Comparison of ENCODE assay signal across 15 cellular contexts in the genomic region with DNA sequence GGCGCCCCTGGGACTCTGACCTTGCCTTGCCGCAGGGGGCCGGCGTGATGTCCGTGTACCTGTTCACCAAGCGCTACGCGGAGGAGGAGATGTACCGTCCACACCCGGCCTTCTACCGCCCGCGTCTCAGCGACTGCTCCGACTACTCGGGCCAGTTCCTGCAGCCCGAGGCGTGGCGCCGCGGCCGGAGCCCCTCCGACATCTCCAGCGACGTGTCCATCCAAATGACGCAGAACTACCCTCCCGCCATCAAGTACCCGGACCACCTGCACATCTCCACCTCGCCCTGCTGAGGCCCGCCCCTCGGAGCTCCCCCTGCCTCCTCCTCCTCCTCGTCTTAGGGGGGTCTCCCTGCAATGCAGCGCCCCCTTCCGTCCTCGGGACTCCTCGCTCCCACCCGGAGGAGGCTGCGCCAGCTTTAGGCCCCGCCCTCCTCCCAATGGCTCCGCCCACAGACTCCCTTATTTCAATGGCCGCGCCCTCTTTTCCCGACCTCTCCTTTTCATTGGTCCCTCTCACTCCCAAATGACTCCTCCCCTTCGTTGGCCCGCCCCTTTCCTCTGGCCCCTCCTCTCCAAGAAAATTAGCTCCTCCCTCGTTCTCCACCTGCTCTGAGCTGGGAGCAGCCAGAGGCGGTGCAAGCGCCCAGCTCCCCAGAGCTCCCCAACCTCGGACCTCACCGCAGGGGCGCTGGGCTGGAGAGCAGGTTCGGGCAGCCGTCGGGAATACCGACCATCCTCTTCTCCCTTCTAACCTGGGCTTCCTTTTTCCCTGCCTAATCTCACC. TPM values are rescaled to one million over a fixed set of nuclear protein-coding genes. Genes with fewer than 3 reads are reported as not detected.
A peak's percentile ranks its signal among the peaks of the same experiment; 100 is the strongest.
DNase-seq lines count a peak whose midpoint lies in the region; ATAC-seq and TF ChIP-seq lines count a peak whose summit lies in the region.
"Had no signal": no experiment of that assay in that cellular context is flagged by ENCODE, and none has a peak within 500 bp of the region (broad histone marks: within the 10 kb centered on the region; RNA-seq: fewer than 3 reads in every experiment).

No MANE protein-coding gene starts in this region.

- H3K27ac ChIP-seq in RWPE2 (ENCODE audit: poor library complexity, severe bottlenecking): no peak overlapping the region
- H3K27ac ChIP-seq: thoracic aorta had no signal

- peaks cover 5% of the 10 kb centered on the region for H3K9me3 Mint-ChIP-seq in glutamatergic neuron (ENCODE audit: unreplicated experiment)
- peaks cover 4% of the 10 kb centered on the region for H3K9me3 Mint-ChIP-seq in type B pancreatic cell
- H3K9me3 Mint-ChIP-seq: T-helper 1 cell treated with Interleukin-12 subunit alpha and Interleukin-12 subunit beta and Interleukin-4 antibody, amounts not matched to agents 30 μg/mL and 1 μg/mL, for 36 hours had no signal

- H3K36me3 Mint-ChIP-seq in glutamatergic neuron (ENCODE audit: unreplicated experiment) (peaks cover 23% of the 10 kb centered on the region), type B pancreatic cell (no peaks in the 10 kb centered on the region)

- H3K27me3 Mint-ChIP-seq in glutamatergic neuron (ENCODE audit: unreplicated experiment): peaks cover 4% of the 10 kb centered on the region
- H3K27me3 Mint-ChIP-seq in type B pancreatic cell: peaks cover 79% of the 10 kb centered on the region

- peak; percentile 79 for ATAC-seq in RWPE2 (ENCODE audit: low read depth)
- ATAC-seq: left cardiac atrium had no signal

- H3K4me3 Mint-ChIP-seq in glutamatergic neuron (ENCODE audit: unreplicated experiment) (peak overlapping the region; percentile 74), type B pancreatic cell (peak overlapping the region; percentile 20)
- H3K4me3 Mint-ChIP-seq: T-helper 1 cell treated with Interleukin-12 subunit alpha and Interleukin-12 subunit beta and Interleukin-4 antibody, amounts not matched to agents 30 μg/mL and 1 μg/mL, for 36 hours had no signal

- no peaks in the 10 kb centered on the region for H3K9me3 ChIP-seq in RWPE2 (ENCODE audit: severe bottlenecking)
- H3K9me3 ChIP-seq: thoracic aorta had no signal

- H3K4me1 ChIP-seq in RWPE2 (ENCODE audit: insufficient read depth, poor library complexity, severe bottlenecking): no peaks in the 10 kb centered on the region

- H3K27me3 ChIP-seq in RWPE2 (ENCODE audit: insufficient read depth, poor library complexity, severe bottlenecking): peaks cover 37% of the 10 kb centered on the region

- no peak overlapping the region for H3K4me3 ChIP-seq in RWPE2 (ENCODE audit: severe bottlenecking)
- H3K4me3 ChIP-seq: thoracic aorta had no signal

- H3K4me1 Mint-ChIP-seq in glutamatergic neuron (ENCODE audit: low read depth, unreplicated experiment) (peaks cover 6% of the 10 kb centered on the region), type B pancreatic cell (ENCODE audit: unreplicated experiment) (no peaks in the 10 kb centered on the region)

- TF ChIP-seq CTCF in RWPE2 (IDR thresholded peaks at IDR 0.05; ENCODE audit: poor library complexity, severe bottlenecking) (no peak), glutamatergic neuron (IDR thresholded peaks at IDR 0.05; ENCODE audit: partially characterized antibody, unreplicated experiment) (peak; percentile 58), type B pancreatic cell (conservative IDR thresholded peaks at IDR 0.05) (peak; percentile 41)

- H3K36me3 ChIP-seq in RWPE2 (ENCODE audit: low read depth): no peaks in the 10 kb centered on the region
- H3K36me3 ChIP-seq: thoracic aorta had no signal

- H3K27ac Mint-ChIP-seq in glutamatergic neuron (ENCODE audit: unreplicated experiment): no peak overlapping the region
- no peak overlapping the region for H3K27ac Mint-ChIP-seq in type B pancreatic cell
- H3K27ac Mint-ChIP-seq: T-helper 1 cell treated with Interleukin-12 subunit alpha and Interleukin-12 subunit beta and Interleukin-4 antibody, amounts not matched to agents 30 μg/mL and 1 μg/mL, for 36 hours had no signal

- DNase-seq in stimulated activated CD4-positive, alpha-beta T cell treated with anti-CD3 and anti-CD28 coated beads, Interleukin-15, amount 100 ng/mL, for 24 hours: peak; percentile 25
- no peak for DNase-seq in stimulated activated CD4-positive, alpha-beta T cell treated with anti-CD3 and anti-CD28 coated beads, Interleukin-12 subunit alpha, Interleukin-12 subunit beta, amount 100 ng/mL, for 4 hours
- DNase-seq in RWPE2 (ENCODE audit: low spot score) (no peak), glutamatergic neuron (peak; percentile 87), type B pancreatic cell (ENCODE audit: extremely low spot score, unreplicated experiment) (no peak), DMS153 treated with DMSO at 0.1 percent for 48 hours (lab: John Stamatoyannopoulos, UW; ENCODE audit: unreplicated experiment) (no peak), NOMO-1 (lab: John Stamatoyannopoulos, UW; ENCODE audit: unreplicated experiment in 2 of 2) (no peak), epidermal melanocyte (ENCODE audit: insufficient read length, low spot score) (no peak)
- DNase-seq: activated gamma-delta T cell treated with Interleukin-2 at 50 U/mL for 16 hours; effector memory CD4-positive, alpha-beta T cell; left cardiac atrium; occipital lobe had no signal

RNA-seq across cellular contexts. Expression of a gene that starts 20.5 kb away (rescaled TPM):
- total RNA-seq in glutamatergic neuron (ENCODE audit: unreplicated experiment): 4.3 TPM
- total RNA-seq in type B pancreatic cell (ENCODE audit: low replicate concordance): 0.05 and 0.97 TPM in 2 replicates
- total RNA-seq: thoracic aorta had no signal

RNA-seq across cellular contexts. Expression of a gene that starts 33.1 kb away (rescaled TPM):
- 60.4 TPM for total RNA-seq in glutamatergic neuron (ENCODE audit: unreplicated experiment)
- 0.67 and 6.0 TPM in 2 replicates for total RNA-seq in type B pancreatic cell (ENCODE audit: low replicate concordance)
- total RNA-seq: left cardiac atrium, NCI-H460, thoracic aorta had no signal

RNA-seq across cellular contexts. Expression of a gene that starts 49.2 kb away (rescaled TPM):
- 0.74 TPM for total RNA-seq in glutamatergic neuron (ENCODE audit: unreplicated experiment)
- total RNA-seq in type B pancreatic cell (ENCODE audit: low replicate concordance): 0.27 and 0.98 TPM in 2 replicates
- total RNA-seq: thoracic aorta had no signal

Comparison
In these comparisons a context has a peak if more than half of its experiments do, and no peak if none do; other contexts are left out.
1. DNase-seq: peak in stimulated activated CD4-positive, alpha-beta T cell treated with anti-CD3 and anti-CD28 coated beads, Interleukin-15, amount 100 ng/mL, for 24 hours (single experiment) and glutamatergic neuron (single experiment); none in stimulated activated CD4-positive, alpha-beta T cell treated with anti-CD3 and anti-CD28 coated beads, Interleukin-12 subunit alpha, Interleukin-12 subunit beta, amount 100 ng/mL, for 4 hours (single experiment), RWPE2 (single experiment), type B pancreatic cell (single experiment), DMS153 treated with DMSO at 0.1 percent for 48 hours (single experiment), NOMO-1 (0 of 2) and epidermal melanocyte (single experiment).